1 cellular context compared by ENCODE assay signal in genomic region chr2:108536911-108537310, GRCh38.
TF ChIP-seq lines count a peak whose summit lies in the region.

No MANE protein-coding gene starts in this region.

TF ChIP-seq in neural cell, 6 proteins besides CTCF, POLR2A, EP300 and RAD21:
- TF ChIP-seq REST (IDR thresholded peaks at IDR 0.05; ENCODE audit: borderline replicate concordance) = no peak
